Comparison of ENCODE assay signal across 24 cellular contexts in genomic region chr1:38929054-38929453, GRCh38. TPM values are rescaled to one million over a fixed set of nuclear protein-coding genes. Genes with fewer than 3 reads are reported as not detected.
"Had no signal": no experiment of that assay in that cellular context is flagged by ENCODE, and none has a peak within 500 bp of the region (broad histone marks: within the 10 kb centered on the region; RNA-seq: fewer than 3 reads in every experiment).

No MANE protein-coding gene starts in this region.

- H3K27me3 ChIP-seq: colonic mucosa, suprapubic skin, vagina had no signal

- H3K4me1 ChIP-seq: colonic mucosa, prostate gland, suprapubic skin, vagina had no signal

- H3K9me3 ChIP-seq: colonic mucosa, prostate gland, suprapubic skin, vagina had no signal

- H3K4me1 Mint-ChIP-seq: immature natural killer cell, mesothelial cell of epicardium had no signal

- H3K27ac ChIP-seq: colonic mucosa, prostate gland, suprapubic skin, vagina, VCaP had no signal

- FAIRE-seq: frontal cortex, small intestine had no signal

- DNase-seq: activated CD4-positive, alpha-beta T cell treated with anti-CD3 and anti-CD28 coated beads for 1 hour; activated gamma-delta T cell; colonic mucosa; effector CD4-positive, alpha-beta T cell; immature natural killer cell; left cardiac atrium; small intestine; stimulated activated CD4-positive, alpha-beta T cell treated with anti-CD3 and anti-CD28 coated beads, Interleukin-15, amount 100 ng/mL, for 24 hours; stimulated activated CD4-positive, alpha-beta T cell treated with anti-CD3 and anti-CD28 coated beads, Interleukin-2, amount 100 ng/mL, for 48 hours; SW 1271; trophoblast cell had no signal

- H3K36me3 ChIP-seq: colonic mucosa, prostate gland, suprapubic skin, vagina had no signal

- H3K27ac Mint-ChIP-seq: activated naive CD8-positive, alpha-beta T cell; immature natural killer cell; mesothelial cell of epicardium; stimulated activated naive CD8-positive, alpha-beta T cell treated with anti-CD3 and anti-CD28 coated beads, Interleukin-15, Interleukin-2, amounts not matched to agents 100 ng/mL and 50 ng/mL, for 24 hours had no signal

- H3K27me3 Mint-ChIP-seq: activated naive CD8-positive, alpha-beta T cell; stimulated activated naive CD8-positive, alpha-beta T cell treated with anti-CD3 and anti-CD28 coated beads, Interleukin-15, Interleukin-2, amounts not matched to agents 100 ng/mL and 50 ng/mL, for 24 hours had no signal

- H3K4me3 Mint-ChIP-seq: activated naive CD8-positive, alpha-beta T cell; immature natural killer cell; mesothelial cell of epicardium; nephron; stimulated activated naive CD8-positive, alpha-beta T cell treated with anti-CD3 and anti-CD28 coated beads, Interleukin-15, Interleukin-2, amounts not matched to agents 100 ng/mL and 50 ng/mL, for 24 hours had no signal

- H3K4me3 ChIP-seq: colonic mucosa, lung, prostate gland, suprapubic skin, vagina had no signal

- H3K36me3 Mint-ChIP-seq: activated naive CD8-positive, alpha-beta T cell; immature natural killer cell; mesothelial cell of epicardium had no signal

- H3K9me3 Mint-ChIP-seq: immature natural killer cell; mesothelial cell of epicardium; nephron; stimulated activated naive CD8-positive, alpha-beta T cell treated with anti-CD3 and anti-CD28 coated beads, Interleukin-15, Interleukin-2, amounts not matched to agents 100 ng/mL and 50 ng/mL, for 24 hours had no signal

RNA-seq across cellular contexts. Expression of gene RHBDL2, which starts 12.6 kb away (rescaled TPM):
- total RNA-seq: activated CD8-positive, alpha-beta memory T cell treated with anti-CD3 and anti-CD28 coated beads for 36 hours; cardiac septum; mesothelial cell of epicardium; osteocyte had no signal
- polyA plus RNA-seq: immature natural killer cell had no signal

RNA-seq across cellular contexts. Expression of gene GJA9, which starts 47.7 kb away (rescaled TPM):
- total RNA-seq: activated CD8-positive, alpha-beta memory T cell treated with anti-CD3 and anti-CD28 coated beads for 36 hours; cardiac septum; frontal cortex; left cardiac atrium; lung; mesothelial cell of epicardium; osteocyte; vagina had no signal
- polyA plus RNA-seq: immature natural killer cell, small intestine had no signal
